ENCODE assay signal across 2 cellular contexts in genomic region chr21:41665766-41666595, GRCh38.
TF ChIP-seq lines count a peak whose summit lies in the region.

No MANE protein-coding gene starts in this region.

TF ChIP-seq in A549, 52 proteins besides CTCF, POLR2A, EP300 and RAD21:
- TF ChIP-seq HDAC2 (IDR thresholded peaks at IDR 0.05) (no peak), BCL3 (IDR thresholded peaks at IDR 0.05) (no peak), HEYL (CRISPR knock-in tag; IDR thresholded peaks at IDR 0.05) (no peak), NFE2L2 (conservative IDR thresholded peaks at IDR 0.05; ENCODE audit: low read length) (no peak), GATA3 (IDR thresholded peaks at IDR 0.05; ENCODE audit: borderline replicate concordance) (no peak), POLR2AphosphoS2 (conservative IDR thresholded peaks at IDR 0.05; ENCODE audit: low read length) (no peak), ATOH8 (CRISPR knock-in tag; IDR thresholded peaks at IDR 0.05; ENCODE audit: low read depth) (no peak), HES2 (IDR thresholded peaks at IDR 0.05) (no peak), EHMT2 (IDR thresholded peaks at IDR 0.05; ENCODE audit: low read depth) (no peak), MAZ (IDR thresholded peaks at IDR 0.05; ENCODE audit: borderline replicate concordance, low read depth, low read length) (no peak), CHD4 (IDR thresholded peaks at IDR 0.05; ENCODE audit: borderline replicate concordance) (no peak), KDM1A (IDR thresholded peaks at IDR 0.05; ENCODE audit: low read depth) (no peak), ELK1 (IDR thresholded peaks at IDR 0.05; ENCODE audit: low read depth, low read length) (no peak)

TF ChIP-seq in HEK293, 187 proteins besides CTCF, POLR2A, EP300 and RAD21:
- TF ChIP-seq ZNF175 (tag by site-specific recombination; IDR thresholded peaks at IDR 0.05): no peak
- no peak for TF ChIP-seq INSM2 (tag by site-specific recombination; IDR thresholded peaks at IDR 0.05)
- TF ChIP-seq YY1 (tag by site-specific recombination; IDR thresholded peaks at IDR 0.05): no peak
- 0 out of 2 replicates have a peak, but pooled peaks have one; percentile 45 for TF ChIP-seq ZNF148 (tag by site-specific recombination; IDR thresholded peaks at IDR 0.05; ENCODE audit: borderline replicate concordance)
